8 cellular contexts compared by ENCODE assay signal in the genomic region with DNA sequence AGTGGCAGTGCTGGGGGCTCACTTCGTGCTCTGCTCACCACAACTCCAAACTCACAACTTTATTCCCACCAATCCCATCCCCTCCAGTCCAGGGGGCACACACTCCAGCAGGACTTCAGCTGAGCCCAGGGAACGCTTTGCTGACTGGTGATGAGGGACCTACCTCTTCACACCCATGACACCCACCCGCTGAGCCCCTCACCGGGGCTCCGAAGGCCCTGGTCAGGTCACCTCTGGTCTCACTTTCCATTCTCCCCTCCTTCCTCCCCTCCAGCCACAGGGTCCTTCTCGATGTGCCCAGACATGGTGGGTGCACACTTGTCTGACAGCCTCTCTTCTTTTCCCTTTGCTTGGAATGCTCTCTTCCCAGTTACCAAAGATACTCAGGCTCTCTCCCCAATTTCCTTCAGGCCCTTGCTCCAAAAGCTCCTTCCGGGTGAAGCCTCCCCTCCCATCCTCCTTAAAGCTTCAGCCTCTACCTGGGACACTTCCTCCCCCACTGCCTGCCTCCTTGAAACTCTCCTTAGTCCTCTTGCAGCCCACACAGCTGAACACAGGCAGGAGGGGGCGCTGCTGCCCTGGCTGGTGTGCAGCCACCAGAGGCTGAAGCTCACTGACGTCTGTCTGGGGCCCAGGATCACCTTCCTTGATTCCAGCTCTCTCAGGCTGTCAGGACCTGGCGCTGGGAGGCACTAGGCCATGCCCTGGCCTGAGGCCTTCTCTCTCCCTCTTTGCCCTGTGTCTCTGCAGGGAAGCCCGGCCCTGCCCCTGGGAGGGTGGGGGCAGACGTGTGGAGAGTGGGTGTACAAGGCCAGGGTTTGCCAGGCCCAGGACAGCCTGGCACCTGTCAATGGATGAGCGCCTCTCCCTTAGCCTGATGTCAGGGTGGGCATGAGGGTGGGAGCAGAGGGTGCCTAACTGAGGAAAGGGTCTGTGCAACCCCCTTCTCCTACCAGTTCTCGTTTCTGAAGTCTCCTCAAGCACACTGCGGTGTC. TPM values are rescaled to one million over a fixed set of nuclear protein-coding genes. Genes with fewer than 3 reads are reported as not detected.
DNase-seq lines count a peak whose midpoint lies in the region; ATAC-seq, FAIRE-seq and TF ChIP-seq lines count a peak whose summit lies in the region.

No MANE protein-coding gene starts in this region.

- H4K91ac ChIP-seq in trophoblast cell (ENCODE audit: low read depth, low read length), result peak overlapping the region; percentile 8

- no peak for FAIRE-seq in H54 (lab: Jason Lieb, UNC)

- H3K4me1 ChIP-seq in trophoblast cell (ENCODE audit: control insufficient read depth in 1 of 2, insufficient read depth in 2 of 2, low read length in 2 of 2), result no peaks in the 10 kb centered on the region

- no peak overlapping the region for H3K4me2 ChIP-seq in trophoblast cell (ENCODE audit: low read length)

- peaks cover 2% of the 10 kb centered on the region for H3K79me1 ChIP-seq in trophoblast cell (ENCODE audit: low read length)

- H4K8ac ChIP-seq in trophoblast cell (ENCODE audit: low read depth, low read length), result no peak overlapping the region

- H3K23ac ChIP-seq in trophoblast cell (ENCODE audit: low read length), result no peak overlapping the region

- H3K4me3 ChIP-seq in foreskin fibroblast (ENCODE audit: low read depth in 1 of 2, low read length in 2 of 2), result no peak overlapping the region
- H3K4me3 ChIP-seq in trophoblast cell (ENCODE audit: low read depth, low read length), result no peak overlapping the region

- H3K18ac ChIP-seq in trophoblast cell (ENCODE audit: low read length), result no peak overlapping the region

- no peak overlapping the region for H3K14ac ChIP-seq in trophoblast cell (ENCODE audit: low read length)

- H3K9ac ChIP-seq in trophoblast cell (ENCODE audit: low read length), result no peak overlapping the region

- H3K9me3 ChIP-seq in trophoblast cell (ENCODE audit: insufficient read depth, low read depth, low read length), result no peaks in the 10 kb centered on the region

- H3K27me3 ChIP-seq in trophoblast cell (ENCODE audit: insufficient read depth, low read length), result no peaks in the 10 kb centered on the region

- H4K12ac ChIP-seq in trophoblast cell (ENCODE audit: low read depth, low read length), result no peak overlapping the region

- H2BK120ac ChIP-seq in trophoblast cell (ENCODE audit: insufficient read depth, low read length, poor library complexity), result no peak overlapping the region

- H2BK5ac ChIP-seq in trophoblast cell (ENCODE audit: low read depth, low read length, poor library complexity), result no peak overlapping the region

- H2AK5ac ChIP-seq in trophoblast cell (ENCODE audit: low read length), result no peak overlapping the region

- H2BK12ac ChIP-seq in trophoblast cell (ENCODE audit: low read length), result peak overlapping the region; percentile 5

- peak; percentile 83 for DNase-seq in CD1c-positive myeloid dendritic cell (ENCODE audit: extremely low spot score)
- DNase-seq in H54 (ENCODE audit: insufficient read length, low spot score), result peak; percentile 88
- DNase-seq in NCI-H226, result peak; percentile 71
- peak; percentile 81 for DNase-seq in activated CD8-positive, alpha-beta memory T cell treated with anti-CD3 and anti-CD28 coated beads, Interleukin-2, amount 50 U/mL, for 48 hours
- DNase-seq in foreskin fibroblast, result peak; percentile 63 to 81
- peak; percentile 77 to 85 for DNase-seq in trophoblast cell
- DNase-seq in GOT3 (lab: John Stamatoyannopoulos, UW), result no peak

- H3K36me3 ChIP-seq in trophoblast cell (ENCODE audit: control insufficient read depth in 1 of 2, insufficient read depth in 2 of 2, low read length in 2 of 2), result no peaks in the 10 kb centered on the region

- no CpG with 5 or more reads among the region's 15 CpGs for WGBS in trophoblast cell (ENCODE audit: extremely low coverage, insufficient coverage, insufficient read length)

- peak; percentile 90 for TF ChIP-seq CTCF in foreskin fibroblast (IDR thresholded peaks at IDR 0.05; ENCODE audit: low read depth, low read length)

- H3K27ac ChIP-seq in trophoblast cell (ENCODE audit: low read depth, low read length), result no peak overlapping the region

- no peak overlapping the region for H2AFZ ChIP-seq in trophoblast cell (ENCODE audit: insufficient read depth, low read length, poor library complexity)

- TF ChIP-seq POLR2A in H54 (IDR thresholded peaks at IDR 0.05; ENCODE audit: low read depth, low read length), result no peak

- no peaks in the 10 kb centered on the region for H3K79me2 ChIP-seq in trophoblast cell (ENCODE audit: control insufficient read depth, insufficient read depth, low read length, poor library complexity)

- no peak for ATAC-seq in HG03280 (IDR thresholded peaks at IDR 0.05; ENCODE audit: unreplicated experiment)

- no peak overlapping the region for H3K4ac ChIP-seq in trophoblast cell (ENCODE audit: low read depth, low read length)

RNA-seq across cellular contexts. Expression of a gene that starts 1.6 kb away (rescaled TPM):
- 0.37 TPM in 2 replicates for polyA plus RNA-seq in trophoblast cell (2013)
